ENCODE assay signal across 8 cellular contexts in the genomic region with DNA sequence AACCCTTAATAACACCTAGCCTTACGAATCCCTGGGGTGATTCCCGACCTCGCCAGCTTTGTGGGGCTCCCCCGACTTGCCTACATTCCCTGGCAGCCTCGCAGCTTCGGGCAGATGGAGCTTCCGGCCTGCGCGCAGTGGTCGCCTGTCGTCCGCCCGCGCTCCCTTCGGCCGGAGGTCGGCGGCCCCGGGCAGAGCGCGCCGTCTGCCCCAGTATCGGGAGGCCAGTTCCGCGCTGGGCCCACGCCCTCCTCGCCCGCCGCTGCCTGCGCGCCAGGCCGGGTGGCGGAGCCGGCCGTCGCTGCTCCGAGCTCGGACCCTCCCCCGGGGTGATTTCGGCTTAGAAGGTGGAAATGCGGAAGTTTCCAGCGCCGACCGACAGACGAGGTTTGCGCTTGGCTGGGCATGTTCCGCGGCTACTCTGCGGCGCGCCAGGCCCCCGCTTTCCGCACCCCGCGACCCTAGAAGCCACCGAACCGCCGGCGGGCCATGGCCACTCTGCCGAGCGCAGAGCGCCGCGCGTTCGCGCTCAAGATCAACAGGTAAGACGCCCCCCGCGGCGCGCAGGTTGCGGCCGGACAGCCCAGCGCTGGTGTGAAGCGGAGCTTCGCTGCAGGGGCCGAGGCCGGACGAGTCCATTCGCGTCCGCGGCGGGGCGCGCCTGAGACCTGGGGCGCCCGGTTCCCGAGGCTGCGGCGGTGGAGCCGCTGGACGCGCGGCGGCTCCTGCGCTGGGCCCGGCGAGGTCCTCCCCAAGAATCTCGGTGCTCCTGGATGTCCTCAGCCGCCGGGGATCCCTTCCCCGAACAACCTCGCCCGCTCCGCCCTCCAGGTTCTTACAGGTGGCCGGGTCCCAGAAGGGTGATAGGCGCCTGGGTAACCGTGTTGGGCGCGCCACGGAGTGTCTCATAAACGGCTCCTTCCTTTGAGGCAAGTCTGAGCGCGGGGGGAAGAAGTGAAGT. TPM values are rescaled to one million over a fixed set of nuclear protein-coding genes. Genes with fewer than 3 reads are reported as not detected.
DNase-seq lines count a peak whose midpoint lies in the region; ATAC-seq and TF ChIP-seq lines count a peak whose summit lies in the region.

A gene (plus strand): TSS at position 378 of the 961 bp plus-strand sequence. CDS start 112 bp downstream, at position 490.

- no peak for TF ChIP-seq CTCF in fibroblast of villous mesenchyme (IDR thresholded peaks at IDR 0.05; ENCODE audit: insufficient read depth, low read depth, low read length)
- no peak for TF ChIP-seq CTCF in osteoblast (IDR thresholded peaks at IDR 0.05; ENCODE audit: extremely low read depth, low read depth, low read length)
- peak in 4 of 6 experiments; percentile 35 to 63 (median 46) for TF ChIP-seq CTCF in thyroid gland (IDR thresholded peaks at IDR 0.05)

- DNase-seq in NCI-H1417 (lab: John Stamatoyannopoulos, UW) (peak; percentile 17 to 52 (median 18)), NCI-H1417 treated with DMSO at 0.1 percent for 48 hours (lab: John Stamatoyannopoulos, UW) (no peak), NOMO-1 (lab: John Stamatoyannopoulos, UW; ENCODE audit: unreplicated experiment in 2 of 2) (peak; percentile 55 to 58), fibroblast of villous mesenchyme (ENCODE audit: low read depth) (peak; percentile 18), osteoblast (ENCODE audit: insufficient read length, low spot score, missing footprints) (peak; percentile 61), thyroid gland (peak; percentile 71 to 77)
- DNase-seq in activated T-cell treated with anti-CD3 and anti-CD28 coated beads, Interleukin-2, amount 50 U/mL, for 24 hours: peak; percentile 78

- peaks cover 12% of the 10 kb centered on the region for H3K4me1 Mint-ChIP-seq in activated T-cell treated with anti-CD3 and anti-CD28 coated beads, Interleukin-2, amount 50 U/mL, for 24 hours (ENCODE audit: low read depth)

- H3K27ac ChIP-seq in osteoblast (ENCODE audit: low read depth, low read length) (no peak within 1 kb of the TSS), thyroid gland (peak within 1 kb of the TSS; percentile 37 to 95 (median 77))

- no peaks in the 10 kb centered on the region for H3K9me3 ChIP-seq in osteoblast (ENCODE audit: low read depth, low read length)
- no peaks in the 10 kb centered on the region for H3K9me3 ChIP-seq in thyroid gland

- 1 to 5% methylated on average over 19 to 71 of the region's 116 CpGs for WGBS in thyroid gland, 2 donors

- H3K4me3 Mint-ChIP-seq in activated T-cell treated with anti-CD3 and anti-CD28 coated beads, Interleukin-2, amount 50 U/mL, for 24 hours: peak within 1 kb of the TSS; percentile 79

- H3K4me3 ChIP-seq in fibroblast of villous mesenchyme (ENCODE audit: low read depth, low read length) (peak within 1 kb of the TSS; percentile 57), osteoblast (ENCODE audit: insufficient read depth, low read length) (peak within 1 kb of the TSS; percentile 40), thyroid gland (replicated peaks in 1 of 3) (peak within 1 kb of the TSS; percentile 1 to 79 (median 58))

- H4K20me1 ChIP-seq in osteoblast (ENCODE audit: insufficient read depth, low read length): no peaks in the 10 kb centered on the region

- H3K36me3 Mint-ChIP-seq in activated T-cell treated with anti-CD3 and anti-CD28 coated beads, Interleukin-2, amount 50 U/mL, for 24 hours (ENCODE audit: low read depth): no peaks in the 10 kb centered on the region

- H3K36me3 ChIP-seq in osteoblast (ENCODE audit: insufficient read depth, low read length): no peaks in the 10 kb centered on the region
- no peaks in the 10 kb centered on the region for H3K36me3 ChIP-seq in thyroid gland

- H3K4me1 ChIP-seq in osteoblast (ENCODE audit: insufficient read depth, low read length): no peaks in the 10 kb centered on the region
- peaks cover 9 to 13% of the 10 kb centered on the region in 2 donors for H3K4me1 ChIP-seq in thyroid gland

- peak in 1 of 2 donors; percentile 72 for TF ChIP-seq POLR2A in thyroid gland (IDR thresholded peaks at IDR 0.05)

- peak within 1 kb of the TSS; percentile 41 for H3K27ac Mint-ChIP-seq in activated T-cell treated with anti-CD3 and anti-CD28 coated beads, Interleukin-2, amount 50 U/mL, for 24 hours

- peak within 1 kb of the TSS; percentile 55 for H3K4me2 ChIP-seq in osteoblast (ENCODE audit: insufficient read depth, low read length)

- peak; percentile 69 for ATAC-seq in HG02943 (IDR thresholded peaks at IDR 0.05; ENCODE audit: low read depth, unreplicated experiment)

- peaks cover 13% of the 10 kb centered on the region for H3K27me3 Mint-ChIP-seq in activated T-cell treated with anti-CD3 and anti-CD28 coated beads, Interleukin-2, amount 50 U/mL, for 24 hours

- H3K9me3 Mint-ChIP-seq in activated T-cell treated with anti-CD3 and anti-CD28 coated beads, Interleukin-2, amount 50 U/mL, for 24 hours: no peaks in the 10 kb centered on the region

- no peaks in the 10 kb centered on the region for H3K79me2 ChIP-seq in osteoblast (ENCODE audit: insufficient read depth, low read length)

- H3K27me3 ChIP-seq in osteoblast (ENCODE audit: insufficient read depth, low read length) (peaks cover 12% of the 10 kb centered on the region), thyroid gland (no peaks in the 10 kb centered on the region)

- peak within 1 kb of the TSS; percentile 47 for H2AFZ ChIP-seq in osteoblast (ENCODE audit: low read length)

- intact Hi-C loops in thyroid gland (cut with DNase I): no loop called here

RNA-seq across cellular contexts. Expression of the gene that starts here (rescaled TPM):
- total RNA-seq in fibroblast of villous mesenchyme (0.32 and 2.6 TPM in 2 replicates), osteoblast (under 0.01 TPM in 2 replicates), thyroid gland (10 to 100 TPM; 10.1 to 19.5 (median 16.0) TPM)

Comparison
In these comparisons a context has a peak if more than half of its experiments do, and no peak if none do; other contexts are left out.
1. Peak in DNase-seq, H3K4me3 ChIP-seq and H3K4me2 ChIP-seq in osteoblast; RNA of the gene not detected or under 1 TPM.
2. CTCF ChIP-seq: peak in thyroid gland (4 of 6); none in fibroblast of villous mesenchyme (single experiment) and osteoblast (single experiment).
3. Peak in every context shown above with its lines, with median percentiles within 50 percentile points of each other: H3K4me3 ChIP-seq.